Comparison of ENCODE assay signal across 1 cellular context in the genomic region with DNA sequence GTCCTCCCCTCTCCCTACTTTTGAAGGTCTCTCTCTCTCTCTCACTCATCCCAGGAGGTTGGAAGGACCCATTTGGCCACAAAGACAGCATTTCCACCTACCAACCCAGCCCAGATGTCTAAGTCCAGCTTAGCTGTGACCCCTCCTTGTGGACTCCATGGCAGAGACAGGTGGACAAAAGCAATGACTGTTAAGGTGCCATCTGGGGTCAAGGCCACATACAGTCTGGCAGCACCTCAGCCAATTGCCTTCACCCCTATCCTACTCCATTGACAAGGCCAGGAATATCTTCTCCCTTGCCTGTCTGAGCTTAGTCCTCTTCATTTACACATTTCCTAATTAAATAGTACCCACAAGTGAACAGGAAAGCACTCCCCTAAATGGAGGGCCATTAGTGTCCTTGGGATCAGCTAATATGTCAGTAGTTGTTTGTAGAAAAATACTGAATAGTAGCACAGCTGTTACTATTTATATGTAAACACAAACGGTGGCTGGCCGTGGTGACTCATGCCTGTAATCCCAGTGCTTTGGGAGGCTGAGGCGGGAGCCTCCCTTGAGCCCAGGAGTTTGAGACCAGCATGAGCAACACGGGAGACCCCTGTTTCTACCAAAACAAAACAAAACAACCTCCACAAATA.
TF ChIP-seq lines count a peak whose summit lies in the region.

No MANE protein-coding gene starts in this region.

TF ChIP-seq in HepG2, 621 proteins besides CTCF, POLR2A, EP300 and RAD21 (continued from another document and continues in another):
- TF ChIP-seq POGK (CRISPR knock-in tag; conservative IDR thresholded peaks at IDR 0.05), result no peak; the same call in 1 of the 2 replicates
- TF ChIP-seq ATF2 (CRISPR knock-in tag; IDR thresholded peaks at IDR 0.05), result 0 out of 2 replicates have a peak, but pooled peaks have one; percentile 10
- TF ChIP-seq ELF4 (CRISPR knock-in tag; IDR thresholded peaks at IDR 0.05; ENCODE audit: borderline replicate concordance), result no peak
- no peak for TF ChIP-seq ZNF598 (CRISPR knock-in tag; IDR thresholded peaks at IDR 0.05; ENCODE audit: borderline replicate concordance)
- TF ChIP-seq MIER2 (CRISPR knock-in tag; IDR thresholded peaks at IDR 0.05), result no peak; the same call in 1 of the 2 replicates
- TF ChIP-seq MXD3 (CRISPR knock-in tag; IDR thresholded peaks at IDR 0.05), result 0 out of 2 replicates have a peak, but pooled peaks have one; percentile 6
- peak; percentile 98 for TF ChIP-seq FOSL2 (CRISPR knock-in tag; IDR thresholded peaks at IDR 0.05)
- 0 out of 2 replicates have a peak, but pooled peaks have one; percentile 45 for TF ChIP-seq ISL2 (CRISPR knock-in tag; IDR thresholded peaks at IDR 0.05)
- no peak for TF ChIP-seq RFXANK (CRISPR knock-in tag; IDR thresholded peaks at IDR 0.05)
- TF ChIP-seq, protein P1, sequence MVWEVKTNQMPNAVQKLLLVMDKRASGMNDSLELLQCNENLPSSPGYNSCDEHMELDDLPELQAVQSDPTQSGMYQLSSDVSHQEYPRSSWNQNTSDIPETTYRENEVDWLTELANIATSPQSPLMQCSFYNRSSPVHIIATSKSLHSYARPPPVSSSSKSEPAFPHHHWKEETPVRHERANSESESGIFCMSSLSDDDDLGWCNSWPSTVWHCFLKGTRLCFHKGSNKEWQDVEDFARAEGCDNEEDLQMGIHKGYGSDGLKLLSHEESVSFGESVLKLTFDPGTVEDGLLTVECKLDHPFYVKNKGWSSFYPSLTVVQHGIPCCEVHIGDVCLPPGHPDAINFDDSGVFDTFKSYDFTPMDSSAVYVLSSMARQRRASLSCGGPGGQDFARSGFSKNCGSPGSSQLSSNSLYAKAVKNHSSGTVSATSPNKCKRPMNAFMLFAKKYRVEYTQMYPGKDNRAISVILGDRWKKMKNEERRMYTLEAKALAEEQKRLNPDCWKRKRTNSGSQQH (CRISPR knock-in tag; IDR thresholded peaks at IDR 0.05; ENCODE audit: low read depth), result peak; percentile 83; the same call in 1 of the 2 replicates
- TF ChIP-seq ZBTB3 (CRISPR knock-in tag; IDR thresholded peaks at IDR 0.05; ENCODE audit: borderline replicate concordance, low read depth), result no peak
- peak; percentile 68 for TF ChIP-seq HDAC1 (CRISPR knock-in tag; IDR thresholded peaks at IDR 0.05)
- no peak for TF ChIP-seq RFX5 (IDR thresholded peaks at IDR 0.05; ENCODE audit: low read depth, low read length)
- TF ChIP-seq ZNF253 (CRISPR knock-in tag; IDR thresholded peaks at IDR 0.05; ENCODE audit: borderline replicate concordance), result no peak
- no peak for TF ChIP-seq SMAD9 (CRISPR knock-in tag; IDR thresholded peaks at IDR 0.05)
- TF ChIP-seq ZBTB44 (CRISPR knock-in tag; IDR thresholded peaks at IDR 0.05), result no peak
- no peak for TF ChIP-seq MZF1 (CRISPR knock-in tag; IDR thresholded peaks at IDR 0.05; ENCODE audit: borderline replicate concordance)
- no peak for TF ChIP-seq NFRKB (IDR thresholded peaks at IDR 0.05)
- TF ChIP-seq ZBTB37 (CRISPR knock-in tag; IDR thresholded peaks at IDR 0.05), result peak; percentile 34; the same call in 1 of the 2 replicates
- no peak for TF ChIP-seq ZBTB1 (CRISPR knock-in tag; IDR thresholded peaks at IDR 0.05; ENCODE audit: borderline replicate concordance)
- 0 out of 2 replicates have a peak, but pooled peaks have one; percentile 23 for TF ChIP-seq ELF3 (CRISPR knock-in tag; IDR thresholded peaks at IDR 0.05)
- no peak for TF ChIP-seq SATB2 (CRISPR knock-in tag; IDR thresholded peaks at IDR 0.05)
- 0 out of 2 replicates have a peak, but pooled peaks have one; percentile 53 for TF ChIP-seq ZNF556 (CRISPR knock-in tag; IDR thresholded peaks at IDR 0.05; ENCODE audit: borderline replicate concordance)
- TF ChIP-seq, protein P2, sequence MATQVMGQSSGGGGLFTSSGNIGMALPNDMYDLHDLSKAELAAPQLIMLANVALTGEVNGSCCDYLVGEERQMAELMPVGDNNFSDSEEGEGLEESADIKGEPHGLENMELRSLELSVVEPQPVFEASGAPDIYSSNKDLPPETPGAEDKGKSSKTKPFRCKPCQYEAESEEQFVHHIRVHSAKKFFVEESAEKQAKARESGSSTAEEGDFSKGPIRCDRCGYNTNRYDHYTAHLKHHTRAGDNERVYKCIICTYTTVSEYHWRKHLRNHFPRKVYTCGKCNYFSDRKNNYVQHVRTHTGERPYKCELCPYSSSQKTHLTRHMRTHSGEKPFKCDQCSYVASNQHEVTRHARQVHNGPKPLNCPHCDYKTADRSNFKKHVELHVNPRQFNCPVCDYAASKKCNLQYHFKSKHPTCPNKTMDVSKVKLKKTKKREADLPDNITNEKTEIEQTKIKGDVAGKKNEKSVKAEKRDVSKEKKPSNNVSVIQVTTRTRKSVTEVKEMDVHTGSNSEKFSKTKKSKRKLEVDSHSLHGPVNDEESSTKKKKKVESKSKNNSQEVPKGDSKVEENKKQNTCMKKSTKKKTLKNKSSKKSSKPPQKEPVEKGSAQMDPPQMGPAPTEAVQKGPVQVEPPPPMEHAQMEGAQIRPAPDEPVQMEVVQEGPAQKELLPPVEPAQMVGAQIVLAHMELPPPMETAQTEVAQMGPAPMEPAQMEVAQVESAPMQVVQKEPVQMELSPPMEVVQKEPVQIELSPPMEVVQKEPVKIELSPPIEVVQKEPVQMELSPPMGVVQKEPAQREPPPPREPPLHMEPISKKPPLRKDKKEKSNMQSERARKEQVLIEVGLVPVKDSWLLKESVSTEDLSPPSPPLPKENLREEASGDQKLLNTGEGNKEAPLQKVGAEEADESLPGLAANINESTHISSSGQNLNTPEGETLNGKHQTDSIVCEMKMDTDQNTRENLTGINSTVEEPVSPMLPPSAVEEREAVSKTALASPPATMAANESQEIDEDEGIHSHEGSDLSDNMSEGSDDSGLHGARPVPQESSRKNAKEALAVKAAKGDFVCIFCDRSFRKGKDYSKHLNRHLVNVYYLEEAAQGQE (IDR thresholded peaks at IDR 0.05; ENCODE audit: borderline replicate concordance in 1 of 2, low read depth in 1 of 2, low read length in 2 of 2), result 0 out of 4 replicates have a peak, but pooled peaks of 1 of the 2 experiments have one; percentile 14
- TF ChIP-seq ZNF550 (CRISPR knock-in tag; IDR thresholded peaks at IDR 0.05; ENCODE audit: borderline replicate concordance), result no peak
- TF ChIP-seq KAT8 (CRISPR knock-in tag; IDR thresholded peaks at IDR 0.05), result peak; percentile 55
- TF ChIP-seq, protein P3, sequence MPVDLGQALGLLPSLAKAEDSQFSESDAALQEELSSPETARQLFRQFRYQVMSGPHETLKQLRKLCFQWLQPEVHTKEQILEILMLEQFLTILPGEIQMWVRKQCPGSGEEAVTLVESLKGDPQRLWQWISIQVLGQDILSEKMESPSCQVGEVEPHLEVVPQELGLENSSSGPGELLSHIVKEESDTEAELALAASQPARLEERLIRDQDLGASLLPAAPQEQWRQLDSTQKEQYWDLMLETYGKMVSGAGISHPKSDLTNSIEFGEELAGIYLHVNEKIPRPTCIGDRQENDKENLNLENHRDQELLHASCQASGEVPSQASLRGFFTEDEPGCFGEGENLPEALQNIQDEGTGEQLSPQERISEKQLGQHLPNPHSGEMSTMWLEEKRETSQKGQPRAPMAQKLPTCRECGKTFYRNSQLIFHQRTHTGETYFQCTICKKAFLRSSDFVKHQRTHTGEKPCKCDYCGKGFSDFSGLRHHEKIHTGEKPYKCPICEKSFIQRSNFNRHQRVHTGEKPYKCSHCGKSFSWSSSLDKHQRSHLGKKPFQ (CRISPR knock-in tag; IDR thresholded peaks at IDR 0.05; ENCODE audit: insufficient replicate concordance), result no peak
- TF ChIP-seq NFYB (CRISPR knock-in tag; IDR thresholded peaks at IDR 0.05), result 0 out of 2 replicates have a peak, but pooled peaks have one; percentile 9
- TF ChIP-seq ZMYM2 (CRISPR knock-in tag; IDR thresholded peaks at IDR 0.05), result peak; percentile 41; the same call in 1 of the 2 replicates
- no peak for TF ChIP-seq TCF7L2 (IDR thresholded peaks at IDR 0.05; ENCODE audit: low read depth, low read length)
- no peak for TF ChIP-seq NAIF1 (CRISPR knock-in tag; IDR thresholded peaks at IDR 0.05; ENCODE audit: borderline replicate concordance)
- TF ChIP-seq ZNF7 (CRISPR knock-in tag; IDR thresholded peaks at IDR 0.05), result no peak
- no peak for TF ChIP-seq E2F1 (CRISPR knock-in tag; IDR thresholded peaks at IDR 0.05)
- no peak for TF ChIP-seq CREB3 (CRISPR knock-in tag; IDR thresholded peaks at IDR 0.05)
- TF ChIP-seq, protein P4, sequence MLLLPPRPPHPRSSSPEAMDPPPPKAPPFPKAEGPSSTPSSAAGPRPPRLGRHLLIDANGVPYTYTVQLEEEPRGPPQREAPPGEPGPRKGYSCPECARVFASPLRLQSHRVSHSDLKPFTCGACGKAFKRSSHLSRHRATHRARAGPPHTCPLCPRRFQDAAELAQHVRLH (CRISPR knock-in tag; IDR thresholded peaks at IDR 0.05; ENCODE audit: borderline replicate concordance, low read depth), result peak; percentile 84; the same call in 1 of the 2 replicates
- peak; percentile 91 for TF ChIP-seq TBL1XR1 (IDR thresholded peaks at IDR 0.05; ENCODE audit: borderline replicate concordance, low read length, partially characterized antibody)
- TF ChIP-seq, protein P5, sequence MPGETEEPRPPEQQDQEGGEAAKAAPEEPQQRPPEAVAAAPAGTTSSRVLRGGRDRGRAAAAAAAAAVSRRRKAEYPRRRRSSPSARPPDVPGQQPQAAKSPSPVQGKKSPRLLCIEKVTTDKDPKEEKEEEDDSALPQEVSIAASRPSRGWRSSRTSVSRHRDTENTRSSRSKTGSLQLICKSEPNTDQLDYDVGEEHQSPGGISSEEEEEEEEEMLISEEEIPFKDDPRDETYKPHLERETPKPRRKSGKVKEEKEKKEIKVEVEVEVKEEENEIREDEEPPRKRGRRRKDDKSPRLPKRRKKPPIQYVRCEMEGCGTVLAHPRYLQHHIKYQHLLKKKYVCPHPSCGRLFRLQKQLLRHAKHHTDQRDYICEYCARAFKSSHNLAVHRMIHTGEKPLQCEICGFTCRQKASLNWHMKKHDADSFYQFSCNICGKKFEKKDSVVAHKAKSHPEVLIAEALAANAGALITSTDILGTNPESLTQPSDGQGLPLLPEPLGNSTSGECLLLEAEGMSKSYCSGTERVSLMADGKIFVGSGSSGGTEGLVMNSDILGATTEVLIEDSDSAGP (CRISPR knock-in tag; IDR thresholded peaks at IDR 0.05; ENCODE audit: borderline replicate concordance), result peak; percentile 59; the same call in 1 of the 2 replicates
